ENCODE assay signal across 8 cellular contexts in genomic region chr16:68396481-68396880, GRCh38. TPM values are rescaled to one million over a fixed set of nuclear protein-coding genes. Genes with fewer than 3 reads are reported as not detected.
A peak's percentile ranks its signal among the peaks of the same experiment; 100 is the strongest.
DNase-seq lines count a peak whose midpoint lies in the region; ATAC-seq, FAIRE-seq and TF ChIP-seq lines count a peak whose summit lies in the region.

No MANE protein-coding gene starts in this region.

- peak overlapping the region; percentile 32 for H4K91ac ChIP-seq in H1 (replicated peaks; ENCODE audit: insufficient read length, low read length)

- H3K9ac ChIP-seq in H1 (replicated peaks in 1 of 4; ENCODE audit: extremely low read depth in 1 of 4, low read depth in 3 of 4, low read length in 3 of 4) (no peak overlapping the region), parathyroid adenoma (no peak overlapping the region)

- no peak overlapping the region for H3K14ac ChIP-seq in H1 (ENCODE audit: insufficient read length)

- H3K4me1 Mint-ChIP-seq in Calu3 (ENCODE audit: low read depth, unreplicated experiment) = peaks cover 8% of the 10 kb centered on the region

- H4K20me1 ChIP-seq in H1 (replicated peaks in 1 of 2; ENCODE audit: control insufficient read depth in 1 of 2, insufficient read depth in 2 of 2, low read length in 2 of 2) = no peaks in the 10 kb centered on the region

- no peaks in the 10 kb centered on the region for H3K27me3 ChIP-seq in H1 (replicated peaks in 1 of 4; ENCODE audit: control insufficient read depth in 3 of 4, extremely low read depth in 1 of 4, insufficient read depth in 3 of 4, low read length in 3 of 4)
- no peaks in the 10 kb centered on the region for H3K27me3 ChIP-seq in parathyroid adenoma (ENCODE audit: control insufficient read depth, insufficient read depth, low read length)

- H3K4ac ChIP-seq in H1 (replicated peaks; ENCODE audit: insufficient read length, low read depth, low read length) = no peak overlapping the region

- H3K9me3 ChIP-seq in H1 (ENCODE audit: insufficient read depth in 2 of 2, low read depth in 1 of 2, low read length in 1 of 2) (no peaks in the 10 kb centered on the region), parathyroid adenoma (ENCODE audit: control insufficient read depth, low read length) (no peaks in the 10 kb centered on the region)

- H3K4me3 Mint-ChIP-seq in Calu3 (ENCODE audit: low read depth, unreplicated experiment) = no peak overlapping the region

- H4K5ac ChIP-seq in H1 (ENCODE audit: insufficient read length, low read depth, low read length) = no peak overlapping the region

- FAIRE-seq in H1 (lab: Jason Lieb, UNC) = no peak

- 0 out of 2 replicates have a peak overlapping the region, but pooled peaks have one; percentile 70 for H2AK5ac ChIP-seq in H1 (ENCODE audit: low read depth, low read length)

- no peak overlapping the region for H2BK120ac ChIP-seq in H1 (replicated peaks; ENCODE audit: low read depth, low read length)

- no peak overlapping the region; the same call in 1 of the 2 replicates for H3K18ac ChIP-seq in H1 (ENCODE audit: extremely low read depth, low read length)

- H3K36me3 ChIP-seq in H1 (ENCODE audit: control insufficient read depth in 2 of 4, insufficient read depth in 4 of 4, low read length in 3 of 4) (no peaks in the 10 kb centered on the region), parathyroid adenoma (ENCODE audit: control insufficient read depth, insufficient read depth, low read length) (no peaks in the 10 kb centered on the region)

- POLR2A ChIA-PET in H1 (lab: Charles Lee; ENCODE audit: partially characterized antibody) = interaction anchor here (0.5 to 1.4 kb wide), 3 partner anchors 9 to 560 kb away, joined by 3 to 4 read pairs (median 3); no protein-coding TSS in a partner anchor

- CTCF ChIA-PET in Calu3 (lab: Charles Lee) (interaction anchor here (0.6 to 2.2 kb wide), 10 partner anchors 19 to 460 kb away, joined by 3 to 11 read pairs (median 4); partner anchors contain the start of genes PSMB10 and SMPD3), H1 (lab: Charles Lee; ENCODE audit: partially characterized antibody) (interaction anchor here (1.2 to 7.1 kb wide), 8 partner anchors 10 to 114 kb away, joined by 3 to 55 read pairs (median 11); no protein-coding TSS in a partner anchor)

- peak overlapping the region; percentile 92; the same call in 1 of the 2 replicates for H2BK12ac ChIP-seq in H1 (ENCODE audit: low read depth, low read length)

- TF ChIP-seq RAD21 in H1 (IDR thresholded peaks at IDR 0.05 in 1 of 2, conservative IDR thresholded peaks at IDR 0.05 in 1 of 2; ENCODE audit: low read depth in 2 of 2, low read length in 2 of 2) = no peak; a peak in 1 of 4 replicates

- H3K9me3 Mint-ChIP-seq in Calu3 (ENCODE audit: low read depth, unreplicated experiment) = no peaks in the 10 kb centered on the region

- H4K8ac ChIP-seq in H1 (ENCODE audit: extremely low read depth, insufficient read depth, low read length) = no peak overlapping the region

- peak overlapping the region; percentile 37 for H3K27ac Mint-ChIP-seq in Calu3 (ENCODE audit: unreplicated experiment)

- H2BK20ac ChIP-seq in H1 (ENCODE audit: low read length) = peak overlapping the region; percentile 99; the same call in 1 of the 2 replicates

- H3K27ac ChIP-seq in H1 (ENCODE audit: low read depth, low read length) (no peak overlapping the region), parathyroid adenoma (no peak overlapping the region)

- H3K27me3 Mint-ChIP-seq in Calu3 (ENCODE audit: unreplicated experiment) = peaks cover 29% of the 10 kb centered on the region

- 84% methylated on average over 6 of the region's 6 CpGs; no CpG with 5 or more reads in 1 of the 2 experiments for WGBS in H1 (ENCODE audit: extremely low coverage in 1 of 2, insufficient coverage in 1 of 2, insufficient read length in 1 of 2, insufficient replicate concordance in 2 of 2, low coverage in 1 of 2, low lambda C conversion rate in 2 of 2, missing lambda C conversion rate in 1 of 2), 2 experiments

- H3K79me1 ChIP-seq in H1 (ENCODE audit: low read depth, low read length) = no peaks in the 10 kb centered on the region

- no peaks in the 10 kb centered on the region for H3K79me2 ChIP-seq in H1 (ENCODE audit: control insufficient read depth in 1 of 2, insufficient read depth in 2 of 2, low read length in 2 of 2)
- H3K79me2 ChIP-seq in parathyroid adenoma = no peaks in the 10 kb centered on the region

- TF ChIP-seq EP300 in H1 (IDR thresholded peaks at IDR 0.05; ENCODE audit: borderline replicate concordance in 1 of 2, low read depth in 2 of 2, low read length in 2 of 2) = no peak

- H2BK5ac ChIP-seq in H1 (ENCODE audit: low read depth, low read length) = peak overlapping the region; percentile 71; the same call in 1 of the 2 replicates

- TF ChIP-seq POLR2A in H1 (IDR thresholded peaks at IDR 0.05; ENCODE audit: control extremely low read depth in 1 of 2, low read depth in 2 of 2, low read length in 2 of 2) = no peak

- no peaks in the 10 kb centered on the region for H3K23me2 ChIP-seq in H1 (ENCODE audit: low read depth, low read length)

- DNase-seq in Calu3 (peak; percentile 83), HPDE6-E6E7 (ENCODE audit: extremely low spot score) (peak; percentile 63), H1 (ENCODE audit: low read depth in 1 of 2, low spot score in 2 of 2) (no peak), NCI-H226 (no peak), NK-92 (lab: John Stamatoyannopoulos, UW; ENCODE audit: unreplicated experiment) (no peak)
- peak; percentile 58 for DNase-seq in activated CD4-positive, alpha-beta T cell treated with anti-CD3 and anti-CD28 coated beads for 48 hours

- no peak overlapping the region for H3K23ac ChIP-seq in H1 (ENCODE audit: insufficient read length)

- peaks cover 4% of the 10 kb centered on the region for H3K36me3 Mint-ChIP-seq in Calu3 (ENCODE audit: insufficient read depth, unreplicated experiment)

- no peak overlapping the region for H2BK15ac ChIP-seq in H1 (ENCODE audit: low read length)

- H3K4me3 ChIP-seq in H1 (ENCODE audit: extremely low read depth in 1 of 4, insufficient read depth in 2 of 4, low read depth in 3 of 4, low read length in 4 of 4) (no peak overlapping the region), parathyroid adenoma (ENCODE audit: low read depth, low read length) (no peak overlapping the region)

- no peak overlapping the region for H3K4me2 ChIP-seq in H1 (ENCODE audit: insufficient read depth in 1 of 2, low read depth in 2 of 2, low read length in 2 of 2)
- H3K4me2 ChIP-seq in parathyroid adenoma (ENCODE audit: low read length) = no peak overlapping the region

- ATAC-seq in HG02623 (IDR thresholded peaks at IDR 0.05; ENCODE audit: unreplicated experiment) = no peak

- TF ChIP-seq CTCF in Calu3 (IDR thresholded peaks at IDR 0.05; ENCODE audit: unreplicated experiment) (peak; percentile 83), H1 (IDR thresholded peaks at IDR 0.05; ENCODE audit: control extremely low read depth in 1 of 3, insufficient read depth in 1 of 3, low read depth in 1 of 3, low read length in 3 of 3) (peak in 2 of 3 experiments; percentile 2 to 13; a peak in 1 of 4 replicates), parathyroid adenoma (IDR thresholded peaks at IDR 0.05) (peak; percentile 77)

- H2AFZ ChIP-seq in H1 (ENCODE audit: low read length) (no peak overlapping the region), parathyroid adenoma (no peak overlapping the region)

- BruUV-seq in Calu3 (replicated peaks; lab: Mats Ljungman, UMichigan) = no TSS peak

- H3K4me1 ChIP-seq in H1 (replicated peaks in 1 of 4; ENCODE audit: control insufficient read depth in 3 of 4, insufficient read depth in 4 of 4, low read length in 3 of 4) = peaks cover 0 to 11% (median 2%) of the 10 kb centered on the region in 4 experiments; a peak in 5 of 7 replicates
- H3K4me1 ChIP-seq in parathyroid adenoma = no peaks in the 10 kb centered on the region

- intact Hi-C loops in Calu3 (cut with micrococcal nuclease; ENCODE audit: unreplicated experiment) = loop anchor here (5.0 kb wide), 3 partner anchors 51 to 126 kb away; partner anchors contain the start of gene SMPD3

- H3K56ac ChIP-seq in H1 (replicated peaks; ENCODE audit: insufficient read length, low read depth, low read length) = no peak overlapping the region

TF ChIP-seq in H1, 55 proteins besides CTCF, POLR2A, EP300 and RAD21:
- TF ChIP-seq KDM1A (IDR thresholded peaks at IDR 0.05; ENCODE audit: borderline replicate concordance, low read length) (no peak), EZH2 (IDR thresholded peaks at IDR 0.05; ENCODE audit: low read depth, low read length, severe bottlenecking) (no peak), SIX5 (IDR thresholded peaks at IDR 0.05; ENCODE audit: low read depth, low read length) (no peak)
TF ChIP-seq in H1: peak in this region for 0.

RNA-seq across cellular contexts. Expression of gene SMPD3, which starts 51.8 kb away (rescaled TPM):
- 0.42 and 1.2 TPM in 2 replicates for total RNA-seq in Calu3 (2022)
- total RNA-seq in H1 (2021; fragmentation: NEBNext Ultra II Directional; extraction: Animal tissue kit (Norgen Biotek cat#: 25700)) = 1.1 and 1.3 TPM in 2 replicates
- 0.39 and 0.55 TPM in 2 replicates for polyA plus RNA-seq in H1 (2011; rRNA removed)
- polyA plus RNA-seq in H1 (2011; cell fraction: cytosol; rRNA removed) = 0.39 TPM
- 1.3 TPM for polyA plus RNA-seq in H1 (2011; cell fraction: nucleus; rRNA removed)
- polyA plus RNA-seq in H1 (2012, experiment 1 of 2) = 1.2 to 1.8 TPM (median 1.7 TPM) in 4 replicates
- polyA plus RNA-seq in H1 (2012, experiment 2 of 2) = 0.35 TPM
- polyA plus RNA-seq in H1 (2013, experiment 1 of 2) = 0.39 TPM
- polyA plus RNA-seq in H1 (2013, experiment 2 of 2) = 0.46 TPM
- 0.12 and 0.66 TPM in 2 replicates for polyA minus RNA-seq in H1 (2011; rRNA and poly(A)+ RNA removed)
- 1.6 TPM for polyA minus RNA-seq in H1 (2011; cell fraction: cytosol; rRNA and poly(A)+ RNA removed)
- polyA minus RNA-seq in H1 (2011; cell fraction: nucleus; rRNA and poly(A)+ RNA removed) = 1.1 TPM

Comparison
In these comparisons a context has a peak if more than half of its experiments do, and no peak if none do; other contexts are left out.
1. DNase-seq: peak in Calu3 (single experiment), HPDE6-E6E7 (single experiment) and activated CD4-positive, alpha-beta T cell treated with anti-CD3 and anti-CD28 coated beads for 48 hours (single experiment); none in H1 (0 of 2), NCI-H226 (single experiment) and NK-92 (single experiment).
2. CTCF ChIP-seq: peak in every context shown above with its lines; median percentile 83 in Calu3; 77 in parathyroid adenoma; 8 in H1.